1 cellular context compared by ENCODE assay signal in the genomic region with DNA sequence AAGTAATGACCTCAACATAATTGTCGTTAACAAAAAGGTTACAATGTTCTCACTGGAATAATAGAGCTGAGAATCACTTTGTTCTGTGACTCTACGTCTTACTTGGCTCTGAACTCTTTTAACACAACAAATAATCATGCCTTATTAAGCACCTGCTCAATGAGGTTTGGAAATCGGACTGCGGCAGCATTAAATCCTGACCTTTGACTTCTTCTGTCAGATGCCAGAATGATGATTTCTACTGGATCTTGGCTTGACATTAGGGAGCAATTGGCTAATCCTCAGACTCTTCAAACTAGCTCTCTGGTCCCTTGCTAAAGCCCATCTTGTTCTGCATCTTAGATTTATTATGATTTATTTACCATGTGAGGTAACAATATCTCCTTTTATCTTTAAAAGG.
TF ChIP-seq lines count a peak whose summit lies in the region.

No MANE protein-coding gene starts in this region.

TF ChIP-seq in GM23338, 12 proteins besides CTCF, POLR2A, EP300 and RAD21 (continued from another document):
- TF ChIP-seq, protein P1, sequence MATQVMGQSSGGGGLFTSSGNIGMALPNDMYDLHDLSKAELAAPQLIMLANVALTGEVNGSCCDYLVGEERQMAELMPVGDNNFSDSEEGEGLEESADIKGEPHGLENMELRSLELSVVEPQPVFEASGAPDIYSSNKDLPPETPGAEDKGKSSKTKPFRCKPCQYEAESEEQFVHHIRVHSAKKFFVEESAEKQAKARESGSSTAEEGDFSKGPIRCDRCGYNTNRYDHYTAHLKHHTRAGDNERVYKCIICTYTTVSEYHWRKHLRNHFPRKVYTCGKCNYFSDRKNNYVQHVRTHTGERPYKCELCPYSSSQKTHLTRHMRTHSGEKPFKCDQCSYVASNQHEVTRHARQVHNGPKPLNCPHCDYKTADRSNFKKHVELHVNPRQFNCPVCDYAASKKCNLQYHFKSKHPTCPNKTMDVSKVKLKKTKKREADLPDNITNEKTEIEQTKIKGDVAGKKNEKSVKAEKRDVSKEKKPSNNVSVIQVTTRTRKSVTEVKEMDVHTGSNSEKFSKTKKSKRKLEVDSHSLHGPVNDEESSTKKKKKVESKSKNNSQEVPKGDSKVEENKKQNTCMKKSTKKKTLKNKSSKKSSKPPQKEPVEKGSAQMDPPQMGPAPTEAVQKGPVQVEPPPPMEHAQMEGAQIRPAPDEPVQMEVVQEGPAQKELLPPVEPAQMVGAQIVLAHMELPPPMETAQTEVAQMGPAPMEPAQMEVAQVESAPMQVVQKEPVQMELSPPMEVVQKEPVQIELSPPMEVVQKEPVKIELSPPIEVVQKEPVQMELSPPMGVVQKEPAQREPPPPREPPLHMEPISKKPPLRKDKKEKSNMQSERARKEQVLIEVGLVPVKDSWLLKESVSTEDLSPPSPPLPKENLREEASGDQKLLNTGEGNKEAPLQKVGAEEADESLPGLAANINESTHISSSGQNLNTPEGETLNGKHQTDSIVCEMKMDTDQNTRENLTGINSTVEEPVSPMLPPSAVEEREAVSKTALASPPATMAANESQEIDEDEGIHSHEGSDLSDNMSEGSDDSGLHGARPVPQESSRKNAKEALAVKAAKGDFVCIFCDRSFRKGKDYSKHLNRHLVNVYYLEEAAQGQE (IDR thresholded peaks at IDR 0.05; ENCODE audit: unreplicated experiment), result no peak
- no peak for TF ChIP-seq NANOG (IDR thresholded peaks at IDR 0.05; ENCODE audit: borderline replicate concordance)
- no peak for TF ChIP-seq POLR2AphosphoS5 (IDR thresholded peaks at IDR 0.05; ENCODE audit: low read depth)
- TF ChIP-seq, protein P2, sequence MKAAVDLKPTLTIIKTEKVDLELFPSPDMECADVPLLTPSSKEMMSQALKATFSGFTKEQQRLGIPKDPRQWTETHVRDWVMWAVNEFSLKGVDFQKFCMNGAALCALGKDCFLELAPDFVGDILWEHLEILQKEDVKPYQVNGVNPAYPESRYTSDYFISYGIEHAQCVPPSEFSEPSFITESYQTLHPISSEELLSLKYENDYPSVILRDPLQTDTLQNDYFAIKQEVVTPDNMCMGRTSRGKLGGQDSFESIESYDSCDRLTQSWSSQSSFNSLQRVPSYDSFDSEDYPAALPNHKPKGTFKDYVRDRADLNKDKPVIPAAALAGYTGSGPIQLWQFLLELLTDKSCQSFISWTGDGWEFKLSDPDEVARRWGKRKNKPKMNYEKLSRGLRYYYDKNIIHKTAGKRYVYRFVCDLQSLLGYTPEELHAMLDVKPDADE (IDR thresholded peaks at IDR 0.05), result no peak
- TF ChIP-seq EZH2phosphoT487 (IDR thresholded peaks at IDR 0.05; ENCODE audit: unreplicated experiment), result no peak
- no peak for TF ChIP-seq JUNB (IDR thresholded peaks at IDR 0.05; ENCODE audit: unreplicated experiment)
- no peak for TF ChIP-seq CREB1 (CRISPR knock-in tag; IDR thresholded peaks at IDR 0.05; ENCODE audit: low read depth)
- no peak for TF ChIP-seq STAT1 (IDR thresholded peaks at IDR 0.05; ENCODE audit: unreplicated experiment)
- TF ChIP-seq ZNF331 (CRISPR knock-in tag; IDR thresholded peaks at IDR 0.05; ENCODE audit: low read depth), result no peak
- no peak for TF ChIP-seq ZNF114 (CRISPR knock-in tag; IDR thresholded peaks at IDR 0.05)
